In genomic region chr10:63260103-63260859, GRCh38 we compare ENCODE assay signal across 16 cellular contexts.
DNase-seq lines count a peak whose midpoint lies in the region; ATAC-seq and TF ChIP-seq lines count a peak whose summit lies in the region.
"Had no signal": no experiment of that assay in that cellular context is flagged by ENCODE, and none has a peak within 500 bp of the region (broad histone marks: within the 10 kb centered on the region; RNA-seq: fewer than 3 reads in every experiment).

No MANE protein-coding gene starts in this region.

- H3K27me3 ChIP-seq in cardiac muscle cell (no peaks in the 10 kb centered on the region), SU-DHL-6 (ENCODE audit: low read length) (no peaks in the 10 kb centered on the region)
- H3K27me3 ChIP-seq: adrenal gland had no signal

- TF ChIP-seq CTCF in cardiac muscle cell (IDR thresholded peaks at IDR 0.05; ENCODE audit: low read depth, low read length): no peak
- TF ChIP-seq CTCF in SU-DHL-6 (IDR thresholded peaks at IDR 0.05; ENCODE audit: insufficient read depth, low read length, poor library complexity, severe bottlenecking): no peak

- peaks cover 36% of the 10 kb centered on the region for H3K4me1 Mint-ChIP-seq in memory B cell

- H3K9ac ChIP-seq in SU-DHL-6 (ENCODE audit: low read length): peak overlapping the region; percentile 18; the same call in 1 of the 2 replicates

- peak overlapping the region; percentile 16 for H3K27ac ChIP-seq in cardiac muscle cell
- H3K27ac ChIP-seq in SU-DHL-6 (ENCODE audit: low read depth, low read length): peak overlapping the region; percentile 95
- H3K27ac ChIP-seq: RWPE1 had no signal

- peak overlapping the region; percentile 84 for H3K27ac Mint-ChIP-seq in memory B cell

- no peaks in the 10 kb centered on the region for H3K27me3 Mint-ChIP-seq in memory B cell

- H2AFZ ChIP-seq in SU-DHL-6 (ENCODE audit: low read depth, low read length, severe bottlenecking): no peak overlapping the region

- peaks cover 80% of the 10 kb centered on the region for H3F3A ChIP-seq in SU-DHL-6 (ENCODE audit: insufficient read depth)

- H3K4me1 ChIP-seq in cardiac muscle cell (ENCODE audit: low read depth): peaks cover 41% of the 10 kb centered on the region

- no peaks in the 10 kb centered on the region for H3K9me3 ChIP-seq in cardiac muscle cell (ENCODE audit: low read depth)
- H3K9me3 ChIP-seq in SU-DHL-6 (ENCODE audit: insufficient read depth, low read length): no peaks in the 10 kb centered on the region
- H3K9me3 ChIP-seq: adrenal gland had no signal

- H3K36me3 Mint-ChIP-seq in memory B cell: peaks cover 17% of the 10 kb centered on the region

- H3K36me3 ChIP-seq in cardiac muscle cell (peaks cover 12% of the 10 kb centered on the region), SU-DHL-6 (ENCODE audit: low read length) (peaks cover 7% of the 10 kb centered on the region)
- H3K36me3 ChIP-seq: adrenal gland had no signal

- no peaks in the 10 kb centered on the region for H3K9me3 Mint-ChIP-seq in memory B cell

- peak overlapping the region; percentile 100 for H3K4me2 ChIP-seq in SU-DHL-6 (ENCODE audit: low read depth, low read length, poor library complexity, severe bottlenecking)

- H3K79me2 ChIP-seq in SU-DHL-6 (ENCODE audit: insufficient read depth, low read length): peaks cover 99% of the 10 kb centered on the region

- ATAC-seq in Right ventricle myocardium inferior (no peak), memory B cell (ENCODE audit: low read depth) (peak; percentile 42)

- H4K20me1 ChIP-seq in SU-DHL-6 (ENCODE audit: low read depth, low read length): peaks cover 6% of the 10 kb centered on the region

- no peaks in the 10 kb centered on the region for H3K9me2 ChIP-seq in SU-DHL-6 (replicated peaks; ENCODE audit: insufficient read depth, low read length)

- intact Hi-C loops in Right ventricle myocardium inferior (cut with DNase I): no loop called here

- peak overlapping the region; percentile 85 for H3K4me3 Mint-ChIP-seq in memory B cell

- DNase-seq in cardiac muscle cell (ENCODE audit: low read depth in 1 of 2, low spot score in 1 of 2): no peak
- no peak for DNase-seq in Right ventricle myocardium inferior (ENCODE audit: missing footprints)
- no peak for DNase-seq in memory B cell (ENCODE audit: low spot score in 2 of 2)
- DNase-seq in NCI-H2171 treated with DMSO at 0.1 percent for 48 hours (lab: John Stamatoyannopoulos, UW): no peak
- no peak for DNase-seq in stimulated activated naive CD4-positive, alpha-beta T cell treated with Interleukin-2 at 50 U/mL for 16 hours (lab: John Stamatoyannopoulos, UW)
- no peak for DNase-seq in SHP77 treated with DMSO at 0.1 percent for 48 hours (lab: John Stamatoyannopoulos, UW)
- DNase-seq in activated CD4-positive, alpha-beta T cell treated with anti-CD3 and anti-CD28 coated beads, Interleukin-2, amount 50 U/mL, for 1 hour: no peak
- DNase-seq: activated CD4-positive, alpha-beta T cell treated with anti-CD3 and anti-CD28 coated beads for 1 hour; activated CD8-positive, alpha-beta memory T cell treated with anti-CD3 and anti-CD28 coated beads, Interleukin-2, amount 50 U/mL, for 4 hours; adrenal gland; head of caudate nucleus; NCI-H2029; NCI-H69; occipital lobe had no signal

- H3K4me3 ChIP-seq in cardiac muscle cell (no peak overlapping the region), SU-DHL-6 (ENCODE audit: insufficient read depth, low read length, poor library complexity, severe bottlenecking) (peak overlapping the region; percentile 53)
- H3K4me3 ChIP-seq: adrenal gland had no signal
